8 cellular contexts compared by ENCODE assay signal in genomic region chr7:96321670-96322372, GRCh38. TPM values are rescaled to one million over a fixed set of nuclear protein-coding genes. Genes with fewer than 3 reads are reported as not detected.
DNase-seq lines count a peak whose midpoint lies in the region; ATAC-seq and TF ChIP-seq lines count a peak whose summit lies in the region.

SLC25A13 (minus strand) TSS chr7:96322098; CDS start chr7:96321956, 142 bp downstream.

- peak within 1 kb of the TSS; percentile 86 for H3K4me2 ChIP-seq in PC-9

- H3K4me3 ChIP-seq in HUES48 (ENCODE audit: low read depth, low read length): peak within 1 kb of the TSS; percentile 77
- H3K4me3 ChIP-seq in PC-9: peak within 1 kb of the TSS; percentile 74
- peak within 1 kb of the TSS; percentile 76 to 92 (median 76) for H3K4me3 ChIP-seq in esophagus muscularis mucosa

- TF ChIP-seq POLR2A in esophagus muscularis mucosa (IDR thresholded peaks at IDR 0.05; ENCODE audit: low read depth): peak; percentile 41

- 0 out of 2 replicates have a peak, but pooled peaks cover 6% of the 10 kb centered on the region for H4K20me1 ChIP-seq in PC-9 (ENCODE audit: insufficient read depth)

- no peaks in the 10 kb centered on the region for H3K27me3 ChIP-seq in HUES48 (ENCODE audit: control insufficient read depth, insufficient read depth, low read length)
- H3K27me3 ChIP-seq in PC-9 (ENCODE audit: insufficient read depth, low read depth): no peaks in the 10 kb centered on the region
- H3K27me3 ChIP-seq in esophagus muscularis mucosa: no peaks in the 10 kb centered on the region

- H3K27ac ChIP-seq in HUES48 (ENCODE audit: low read depth, low read length) (peak within 1 kb of the TSS; percentile 97), PC-9 (peak within 1 kb of the TSS; percentile 79), esophagus muscularis mucosa (replicated peaks in 1 of 4) (peak within 1 kb of the TSS; percentile 89 to 97 (median 94))

- no peak for TF ChIP-seq EP300 in esophagus muscularis mucosa (IDR thresholded peaks at IDR 0.05)

- peaks cover 24% of the 10 kb centered on the region for H3F3A ChIP-seq in PC-9 (ENCODE audit: insufficient read depth, low read depth)

- H3K4me1 ChIP-seq in HUES48 (ENCODE audit: control insufficient read depth, insufficient read depth, low read length) (peaks cover 20% of the 10 kb centered on the region), PC-9 (replicated peaks; ENCODE audit: insufficient read depth) (peaks cover 33% of the 10 kb centered on the region), esophagus muscularis mucosa (peaks cover 25 to 38% (median 32%) of the 10 kb centered on the region in 4 donors)

- H3K9me2 ChIP-seq in PC-9 (ENCODE audit: insufficient read depth): no peaks in the 10 kb centered on the region

- CTCF ChIA-PET in PC-9 (lab: Charles Lee): no interaction called here

- H3K79me2 ChIP-seq in PC-9 (ENCODE audit: low read depth): peaks cover 44% of the 10 kb centered on the region

- peak within 1 kb of the TSS; percentile 97 for H3K27ac Mint-ChIP-seq in stimulated activated memory B cell treated with anti-CD40 and anti-IgM and Interleukin-4, amounts not matched to agents 10 μg/mL and 1 μg/mL and 100 μg/mL, for 72 hours

- POLR2A ChIA-PET in PC-9 (lab: Charles Lee; ENCODE audit: unreplicated experiment): no interaction called here

- DNase-seq in DMS 273 (lab: John Stamatoyannopoulos, UW; ENCODE audit: unreplicated experiment) (peak; percentile 96), PC-9 (peak; percentile 82 to 96), esophagus muscularis mucosa (ENCODE audit: extremely low spot score) (peak; percentile 96), myocyte (ENCODE audit: low read depth) (peak; percentile 96)
- peak; percentile 42 for DNase-seq in activated T-cell treated with anti-CD3 and anti-CD28 coated beads, Interleukin-2, amount 50 U/mL, for 4 hours

- peaks cover 42% of the 10 kb centered on the region for H3K4me1 Mint-ChIP-seq in activated T-cell treated with anti-CD3 and anti-CD28 coated beads, Interleukin-2, amount 50 U/mL, for 4 hours (ENCODE audit: low read depth)
- H3K4me1 Mint-ChIP-seq in stimulated activated memory B cell treated with anti-CD40 and anti-IgM and Interleukin-4, amounts not matched to agents 10 μg/mL and 1 μg/mL and 100 μg/mL, for 72 hours: peaks cover 53% of the 10 kb centered on the region

- H3K9me3 ChIP-seq in HUES48 (ENCODE audit: control insufficient read depth, insufficient read depth, low read length): no peaks in the 10 kb centered on the region
- H3K9me3 ChIP-seq in PC-9 (ENCODE audit: insufficient read depth, low read depth): no peaks in the 10 kb centered on the region; the same call in none of the 2 replicates
- H3K9me3 ChIP-seq in esophagus muscularis mucosa: no peaks in the 10 kb centered on the region

- TF ChIP-seq CTCF in PC-9 (conservative IDR thresholded peaks at IDR 0.05) (no peak; the same call in 1 of the 2 replicates), esophagus muscularis mucosa (IDR thresholded peaks at IDR 0.05) (no peak)

- peak within 1 kb of the TSS; percentile 89 for H3K9ac ChIP-seq in HUES48 (ENCODE audit: low read depth, low read length)

- WGBS in esophagus muscularis mucosa: under 1% methylated on average over 37 of the region's 66 CpGs

- intact Hi-C loops in PC-9 (cut with micrococcal nuclease; ENCODE audit: unreplicated experiment) (loop anchor here (1.0 to 5.0 kb wide), 4 partner anchors 18 to 385 kb away; partner anchors contain the start of gene SEM1), esophagus muscularis mucosa (cut with DNase I) (loop anchor here (5.0 kb wide), 1 partner anchor 85 kb away; no protein-coding TSS in a partner anchor)

- TSS peak; percentile 85 for BruUV-seq in PC-9 (replicated peaks; lab: Mats Ljungman, UMichigan)

- no peaks in the 10 kb centered on the region for H3K9me3 Mint-ChIP-seq in activated T-cell treated with anti-CD3 and anti-CD28 coated beads, Interleukin-2, amount 50 U/mL, for 4 hours
- peaks cover 10% of the 10 kb centered on the region for H3K9me3 Mint-ChIP-seq in stimulated activated memory B cell treated with anti-CD40 and anti-IgM and Interleukin-4, amounts not matched to agents 10 μg/mL and 1 μg/mL and 100 μg/mL, for 72 hours

- H3K36me3 ChIP-seq in HUES48 (ENCODE audit: control insufficient read depth, insufficient read depth, low read length): no peaks in the 10 kb centered on the region
- no peaks in the 10 kb centered on the region for H3K36me3 ChIP-seq in PC-9 (ENCODE audit: low read depth)
- H3K36me3 ChIP-seq in esophagus muscularis mucosa: no peaks in the 10 kb centered on the region

- H3K27me3 Mint-ChIP-seq in activated T-cell treated with anti-CD3 and anti-CD28 coated beads, Interleukin-2, amount 50 U/mL, for 4 hours (ENCODE audit: low read depth): no peaks in the 10 kb centered on the region
- H3K27me3 Mint-ChIP-seq in stimulated activated memory B cell treated with anti-CD40 and anti-IgM and Interleukin-4, amounts not matched to agents 10 μg/mL and 1 μg/mL and 100 μg/mL, for 72 hours: no peaks in the 10 kb centered on the region

- H3K36me3 Mint-ChIP-seq in activated T-cell treated with anti-CD3 and anti-CD28 coated beads, Interleukin-2, amount 50 U/mL, for 4 hours (ENCODE audit: insufficient read depth): no peaks in the 10 kb centered on the region
- peaks cover 15% of the 10 kb centered on the region for H3K36me3 Mint-ChIP-seq in stimulated activated memory B cell treated with anti-CD40 and anti-IgM and Interleukin-4, amounts not matched to agents 10 μg/mL and 1 μg/mL and 100 μg/mL, for 72 hours

- peak within 1 kb of the TSS; percentile 88 for H2AFZ ChIP-seq in PC-9

- peak within 1 kb of the TSS; percentile 80 for H3K4me3 Mint-ChIP-seq in activated T-cell treated with anti-CD3 and anti-CD28 coated beads, Interleukin-2, amount 50 U/mL, for 4 hours
- H3K4me3 Mint-ChIP-seq in stimulated activated memory B cell treated with anti-CD40 and anti-IgM and Interleukin-4, amounts not matched to agents 10 μg/mL and 1 μg/mL and 100 μg/mL, for 72 hours: peak within 1 kb of the TSS; percentile 92

- peak; percentile 82 for ATAC-seq in GM21390 (IDR thresholded peaks at IDR 0.05; ENCODE audit: unreplicated experiment)
- ATAC-seq in activated T-cell treated with anti-CD3 and anti-CD28 coated beads, Interleukin-2, amount 50 U/mL, for 4 hours: peak; percentile 62 to 72
- ATAC-seq in stimulated activated memory B cell treated with anti-CD40 and anti-IgM and Interleukin-4, amounts not matched to agents 10 μg/mL and 1 μg/mL and 100 μg/mL, for 72 hours: peak; percentile 93

RNA-seq across cellular contexts. Expression of gene SLC25A13, which starts in this region (rescaled TPM):
- total RNA-seq in PC-9 (2021) (26.4 and 52.5 TPM in 2 replicates), esophagus muscularis mucosa (10 to 100 TPM in 3 of 4 donors, 1 to 10 TPM in 1; 8.6 to 17.4 (median 14.4) TPM), myocyte (25.0 and 25.5 TPM in 2 replicates)
- total RNA-seq in activated T-cell treated with anti-CD3 and anti-CD28 coated beads, Interleukin-2, amount 50 U/mL, for 4 hours: 10 to 100 TPM; 18.0 to 19.0 (median 18.3) TPM
- 14.9 TPM for polyA plus RNA-seq in myocyte (2012)

Comparison
In these comparisons a context has a peak if more than half of its experiments do, and no peak if none do; other contexts are left out.
1. Peak in every context shown above with its lines: DNase-seq, ATAC-seq, H3K4me3 ChIP-seq and H3K27ac ChIP-seq.
2. DNase-seq: peak in every context shown above with its lines; median percentile 96 in DMS 273; 96 in esophagus muscularis mucosa; 96 in myocyte; 89 in PC-9; 42 in activated T-cell treated with anti-CD3 and anti-CD28 coated beads, Interleukin-2, amount 50 U/mL, for 4 hours.